ENCODE assay signal across 8 cellular contexts in genomic region chr2:10057231-10058107, GRCh38. TPM values are rescaled to one million over a fixed set of nuclear protein-coding genes. Genes with fewer than 3 reads are reported as not detected.
DNase-seq lines count a peak whose midpoint lies in the region; ATAC-seq, FAIRE-seq and TF ChIP-seq lines count a peak whose summit lies in the region.

No MANE protein-coding gene starts in this region.

- 20 to 24% methylated on average over 28 of the region's 28 CpGs for WGBS in tibial nerve, 2 donors

- no peaks in the 10 kb centered on the region for H3K36me3 ChIP-seq in bronchial epithelial cell (ENCODE audit: control insufficient read depth, insufficient read depth, low read length)
- H3K36me3 ChIP-seq in tibial nerve = peaks cover 0 to 27% (median 0%) of the 10 kb centered on the region in 3 donors

- FAIRE-seq in bronchial epithelial cell (lab: Jason Lieb, UNC) (no peak), frontal cortex (lab: Jason Lieb, UNC) (no peak)

- H3K4me3 ChIP-seq in bronchial epithelial cell (ENCODE audit: low read depth, low read length) (peak overlapping the region; percentile 24), tibial nerve (peak overlapping the region in 2 of 4 donors; percentile 9 to 18)

- TF ChIP-seq CTCF in bronchial epithelial cell (IDR thresholded peaks at IDR 0.05; ENCODE audit: insufficient read depth, low read length, severe bottlenecking) = no peak
- TF ChIP-seq CTCF in tibial nerve (IDR thresholded peaks at IDR 0.05) = no peak

- H3K27ac ChIP-seq in tibial nerve = peak overlapping the region in 3 of 4 donors; percentile 49 to 62 (median 61)

- H3K27me3 ChIP-seq in bronchial epithelial cell (ENCODE audit: control insufficient read depth, insufficient read depth, low read length) = peaks cover 1% of the 10 kb centered on the region
- H3K27me3 ChIP-seq in tibial nerve = no peaks in the 10 kb centered on the region

- peaks cover 0 to 48% (median 17%) of the 10 kb centered on the region in 4 donors for H3K4me1 ChIP-seq in tibial nerve

- no peak for ATAC-seq in GM18517 (IDR thresholded peaks at IDR 0.05; ENCODE audit: unreplicated experiment)

- DNase-seq in GM03348 (ENCODE audit: low spot score) = peak; percentile 85
- peak; percentile 69 for DNase-seq in NCI-H2227 (lab: John Stamatoyannopoulos, UW; ENCODE audit: unreplicated experiment)
- peak; percentile 72 for DNase-seq in bronchial epithelial cell (ENCODE audit: low read depth)
- DNase-seq in kidney tubule cell (ENCODE audit: low spot score) = peak; percentile 83
- DNase-seq in tibial nerve (ENCODE audit: low spot score in 2 of 2) = no peak
- DNase-seq in germinal center (ENCODE audit: low spot score) = no peak
- no peak for DNase-seq in frontal cortex (ENCODE audit: low spot score in 2 of 2)

- no peak for TF ChIP-seq POLR2A in tibial nerve (IDR thresholded peaks at IDR 0.05)

- no peak for TF ChIP-seq EP300 in tibial nerve (IDR thresholded peaks at IDR 0.05)

- H3K9me3 ChIP-seq in tibial nerve = no peaks in the 10 kb centered on the region

RNA-seq across cellular contexts. Expression of gene KLF11, which starts 14.1 kb away (rescaled TPM):
- 5.6 and 6.6 TPM in 2 replicates for total RNA-seq in bronchial epithelial cell
- total RNA-seq in tibial nerve = 10 to 100 TPM; 17.1 to 23.7 (median 20.9) TPM
- 13.0 TPM for total RNA-seq in frontal cortex

RNA-seq across cellular contexts. Expression of gene CYS1, which starts 22.7 kb away (rescaled TPM):
- total RNA-seq in bronchial epithelial cell = 0.26 TPM in 2 replicates
- total RNA-seq in tibial nerve = 10 to 100 TPM in 3 of 4 donors, 1 to 10 TPM in 1; 2.7 to 17.5 (median 10.9) TPM
- total RNA-seq in frontal cortex = 0.82 TPM

Comparison
In these comparisons a context has a peak if more than half of its experiments do, and no peak if none do; other contexts are left out.
1. DNase-seq: peak in GM03348 (single experiment), NCI-H2227 (single experiment), bronchial epithelial cell (single experiment) and kidney tubule cell (single experiment); none in tibial nerve (0 of 2), germinal center (single experiment) and frontal cortex (0 of 2).